Comparison of ENCODE assay signal across 8 cellular contexts in the genomic region with DNA sequence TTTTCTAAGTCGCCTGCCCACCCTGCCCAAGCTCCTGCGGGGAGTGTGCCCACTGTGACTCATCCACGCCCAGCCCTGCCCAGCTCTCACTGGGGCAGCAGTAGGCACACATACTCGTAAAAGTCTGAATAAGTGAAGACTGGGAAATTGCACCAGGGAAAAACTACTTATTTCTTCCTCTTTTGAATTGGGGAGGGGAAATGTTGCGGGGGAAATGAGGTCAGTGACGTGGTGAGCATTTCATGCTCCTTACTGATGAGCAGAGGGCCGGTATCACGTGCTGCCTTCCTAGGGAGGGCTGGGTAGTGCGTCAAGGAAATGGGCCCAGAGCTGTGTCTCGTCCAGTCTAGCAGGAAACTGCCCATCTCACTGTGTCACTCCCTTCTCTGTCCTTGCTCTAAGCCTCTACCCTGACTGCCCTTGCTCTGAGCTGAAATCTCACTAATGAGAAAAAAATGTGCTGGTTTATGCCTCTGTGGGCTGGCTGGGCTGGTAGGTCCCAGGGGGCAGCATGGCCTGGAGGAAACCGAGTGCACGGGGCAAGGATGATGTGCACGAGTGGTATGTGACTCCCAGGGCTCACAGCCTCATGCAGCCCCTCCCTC. TPM values are rescaled to one million over a fixed set of nuclear protein-coding genes. Genes with fewer than 3 reads are reported as not detected.
DNase-seq lines count a peak whose midpoint lies in the region; ATAC-seq and TF ChIP-seq lines count a peak whose summit lies in the region.

No MANE protein-coding gene starts in this region.

- H3K27ac ChIP-seq in layer of hippocampus (ENCODE audit: low read depth, low read length) (peak overlapping the region; percentile 58), aorta (ENCODE audit: low read depth in 1 of 2, low read length in 2 of 2) (no peak overlapping the region), breast epithelium (peak overlapping the region in 1 of 2 donors; percentile 75)

- H3K27me3 ChIP-seq in layer of hippocampus (ENCODE audit: control insufficient read depth, insufficient read depth, low read length) = no peaks in the 10 kb centered on the region
- no peaks in the 10 kb centered on the region for H3K27me3 ChIP-seq in aorta (ENCODE audit: control insufficient read depth in 1 of 2, insufficient read depth in 2 of 2, low read length in 1 of 2)
- no peaks in the 10 kb centered on the region for H3K27me3 ChIP-seq in breast epithelium

- H3K9me3 ChIP-seq in aorta (ENCODE audit: control insufficient read depth, low read length) (no peaks in the 10 kb centered on the region), breast epithelium (no peaks in the 10 kb centered on the region)

- peak; percentile 49 for DNase-seq in Daoy (ENCODE audit: low read depth)
- DNase-seq in HS-5 (ENCODE audit: low read depth) = peak; percentile 85
- DNase-seq in activated naive CD8-positive, alpha-beta T cell treated with anti-CD3 and anti-CD28 coated beads, Interleukin-2, amount 50 U/mL, for 24 hours = peak; percentile 50
- peak in 1 of 2 donors; percentile 92 for DNase-seq in aorta
- DNase-seq in breast epithelium (ENCODE audit: low spot score in 2 of 2) = no peak

- no peak overlapping the region for H3K4me3 Mint-ChIP-seq in activated naive CD8-positive, alpha-beta T cell treated with anti-CD3 and anti-CD28 coated beads, Interleukin-2, amount 50 U/mL, for 24 hours

- peaks cover 16% of the 10 kb centered on the region for H3K9me3 Mint-ChIP-seq in activated naive CD8-positive, alpha-beta T cell treated with anti-CD3 and anti-CD28 coated beads, Interleukin-2, amount 50 U/mL, for 24 hours

- ATAC-seq in activated naive CD8-positive, alpha-beta T cell treated with anti-CD3 and anti-CD28 coated beads, Interleukin-2, amount 50 U/mL, for 24 hours = peak; percentile 22
- ATAC-seq in aorta (ENCODE audit: low FRiP score) (peak; percentile 73), HG03520 (IDR thresholded peaks at IDR 0.05; ENCODE audit: unreplicated experiment) (no peak), GM19328 (IDR thresholded peaks at IDR 0.05; ENCODE audit: unreplicated experiment) (no peak)

- no peak for TF ChIP-seq CTCF in breast epithelium (IDR thresholded peaks at IDR 0.05)

- H3K4me3 ChIP-seq in aorta (ENCODE audit: low read length in 2 of 2) (no peak overlapping the region), breast epithelium (no peak overlapping the region)

- H3K36me3 ChIP-seq in aorta (ENCODE audit: control insufficient read depth in 1 of 2, insufficient read depth in 2 of 2, low read length in 1 of 2) (no peaks in the 10 kb centered on the region), breast epithelium (no peaks in the 10 kb centered on the region)

- H3K27ac Mint-ChIP-seq in activated naive CD8-positive, alpha-beta T cell treated with anti-CD3 and anti-CD28 coated beads, Interleukin-2, amount 50 U/mL, for 24 hours = peak overlapping the region; percentile 78

- intact Hi-C loops in aorta (cut with DNase I) = no loop called here
- intact Hi-C loops in breast epithelium (cut with DNase I; ENCODE audit: low total_unique reads) = no loop called here

- no peak for TF ChIP-seq POLR2A in breast epithelium (IDR thresholded peaks at IDR 0.05)

- peaks cover 94% of the 10 kb centered on the region for H3K4me1 Mint-ChIP-seq in activated naive CD8-positive, alpha-beta T cell treated with anti-CD3 and anti-CD28 coated beads, Interleukin-2, amount 50 U/mL, for 24 hours

- H3K27me3 Mint-ChIP-seq in activated naive CD8-positive, alpha-beta T cell treated with anti-CD3 and anti-CD28 coated beads, Interleukin-2, amount 50 U/mL, for 24 hours = no peaks in the 10 kb centered on the region

- H3K36me3 Mint-ChIP-seq in activated naive CD8-positive, alpha-beta T cell treated with anti-CD3 and anti-CD28 coated beads, Interleukin-2, amount 50 U/mL, for 24 hours (ENCODE audit: low read depth) = peaks cover 13% of the 10 kb centered on the region

- 46 to 50% methylated on average over 13 of the region's 13 CpGs for WGBS in aorta, 2 donors

- H3K4me1 ChIP-seq in aorta (ENCODE audit: control insufficient read depth in 1 of 2, insufficient read depth in 2 of 2, low read length in 2 of 2) = no peaks in the 10 kb centered on the region
- no peaks in the 10 kb centered on the region for H3K4me1 ChIP-seq in breast epithelium

RNA-seq across cellular contexts. Expression of gene TNFRSF1B, which starts 13.5 kb away (rescaled TPM):
- 3.1 and 3.7 TPM in 2 replicates for total RNA-seq in Daoy (2014; rRNA removed; shearing (Covaris generic))
- total RNA-seq in aorta (10 to 100 TPM; 42.1 to 98.5 TPM), breast epithelium (10 to 100 TPM; 25.0 to 48.8 (median 35.1) TPM)
- 10 to 100 TPM in 1 of 2 donors, 1 to 10 TPM in 1; 5.0 to 12.8 TPM for polyA plus RNA-seq in aorta

Comparison
In these comparisons a context has a peak if more than half of its experiments do, and no peak if none do; other contexts are left out.
1. DNase-seq: peak in Daoy (single experiment), HS-5 (single experiment) and activated naive CD8-positive, alpha-beta T cell treated with anti-CD3 and anti-CD28 coated beads, Interleukin-2, amount 50 U/mL, for 24 hours (single experiment); none in breast epithelium (0 of 2).
2. ATAC-seq: peak in activated naive CD8-positive, alpha-beta T cell treated with anti-CD3 and anti-CD28 coated beads, Interleukin-2, amount 50 U/mL, for 24 hours (single experiment) and aorta (single experiment); none in HG03520 (single experiment) and GM19328 (single experiment).